1 cellular context compared by ENCODE assay signal in genomic region chr3:195543642-195544536, GRCh38.
TF ChIP-seq lines count a peak whose summit lies in the region.

No MANE protein-coding gene starts in this region.

TF ChIP-seq in HepG2, 621 proteins besides CTCF, POLR2A, EP300 and RAD21 (continued from another document):
- TF ChIP-seq ZBTB43 (CRISPR knock-in tag; conservative IDR thresholded peaks at IDR 0.05), result no peak
- TF ChIP-seq TERF1 (CRISPR knock-in tag; IDR thresholded peaks at IDR 0.05), result no peak
- TF ChIP-seq ZNF547 (CRISPR knock-in tag; IDR thresholded peaks at IDR 0.05), result no peak
- TF ChIP-seq ARNTL (CRISPR knock-in tag; IDR thresholded peaks at IDR 0.05), result no peak
- TF ChIP-seq THAP7 (CRISPR knock-in tag; IDR thresholded peaks at IDR 0.05), result no peak
- TF ChIP-seq KLF15 (CRISPR knock-in tag; IDR thresholded peaks at IDR 0.05; ENCODE audit: borderline replicate concordance), result no peak
- TF ChIP-seq ZFP90 (CRISPR knock-in tag; IDR thresholded peaks at IDR 0.05; ENCODE audit: borderline replicate concordance), result no peak
- TF ChIP-seq ARHGAP35 (CRISPR knock-in tag; IDR thresholded peaks at IDR 0.05; ENCODE audit: borderline replicate concordance), result 0 out of 2 replicates have a peak, but pooled peaks have one; percentile 50
- TF ChIP-seq GTF3A (CRISPR knock-in tag; conservative IDR thresholded peaks at IDR 0.05), result no peak
- TF ChIP-seq ZNF563 (CRISPR knock-in tag; IDR thresholded peaks at IDR 0.05), result no peak
